Comparison of ENCODE assay signal across 9 cellular contexts in genomic region chr1:147809236-147809635, GRCh38. TPM values are rescaled to one million over a fixed set of nuclear protein-coding genes. Genes with fewer than 3 reads are reported as not detected.
"Had no signal": no experiment of that assay in that cellular context is flagged by ENCODE, and none has a peak within 500 bp of the region (broad histone marks: within the 10 kb centered on the region; RNA-seq: fewer than 3 reads in every experiment).

No MANE protein-coding gene starts in this region.

- H3K9ac ChIP-seq: KMS-11 had no signal

- H3K9me3 Mint-ChIP-seq: IgD-negative memory B cell had no signal

- H3K4me3 ChIP-seq: K562 had no signal

- H3K4me1 Mint-ChIP-seq: IgD-negative memory B cell had no signal

- H3K27ac Mint-ChIP-seq: IgD-negative memory B cell had no signal

- DNase-seq: IMR-90, KBM-7, KG1 had no signal

- ATAC-seq: HepG2, K562 had no signal

- H3K27ac ChIP-seq: HL-60, KMS-11 had no signal

- H3K4me2 ChIP-seq: KMS-11 had no signal

RNA-seq across cellular contexts. Expression of gene GJA5, which starts 48.8 kb away (rescaled TPM):
- total RNA-seq: HepG2, HT1080, IMR-90 had no signal
- polyA plus RNA-seq: HepG2, IgD-negative memory B cell, IMR-90 had no signal
